In genomic region chr1:19138958-19139581, GRCh38 we compare ENCODE assay signal across 1 cellular context.
TF ChIP-seq lines count a peak whose summit lies in the region.

No MANE protein-coding gene starts in this region.

TF ChIP-seq in HepG2, 621 proteins besides CTCF, POLR2A, EP300 and RAD21 (continued from another document and continues in another):
- TF ChIP-seq, protein P1, sequence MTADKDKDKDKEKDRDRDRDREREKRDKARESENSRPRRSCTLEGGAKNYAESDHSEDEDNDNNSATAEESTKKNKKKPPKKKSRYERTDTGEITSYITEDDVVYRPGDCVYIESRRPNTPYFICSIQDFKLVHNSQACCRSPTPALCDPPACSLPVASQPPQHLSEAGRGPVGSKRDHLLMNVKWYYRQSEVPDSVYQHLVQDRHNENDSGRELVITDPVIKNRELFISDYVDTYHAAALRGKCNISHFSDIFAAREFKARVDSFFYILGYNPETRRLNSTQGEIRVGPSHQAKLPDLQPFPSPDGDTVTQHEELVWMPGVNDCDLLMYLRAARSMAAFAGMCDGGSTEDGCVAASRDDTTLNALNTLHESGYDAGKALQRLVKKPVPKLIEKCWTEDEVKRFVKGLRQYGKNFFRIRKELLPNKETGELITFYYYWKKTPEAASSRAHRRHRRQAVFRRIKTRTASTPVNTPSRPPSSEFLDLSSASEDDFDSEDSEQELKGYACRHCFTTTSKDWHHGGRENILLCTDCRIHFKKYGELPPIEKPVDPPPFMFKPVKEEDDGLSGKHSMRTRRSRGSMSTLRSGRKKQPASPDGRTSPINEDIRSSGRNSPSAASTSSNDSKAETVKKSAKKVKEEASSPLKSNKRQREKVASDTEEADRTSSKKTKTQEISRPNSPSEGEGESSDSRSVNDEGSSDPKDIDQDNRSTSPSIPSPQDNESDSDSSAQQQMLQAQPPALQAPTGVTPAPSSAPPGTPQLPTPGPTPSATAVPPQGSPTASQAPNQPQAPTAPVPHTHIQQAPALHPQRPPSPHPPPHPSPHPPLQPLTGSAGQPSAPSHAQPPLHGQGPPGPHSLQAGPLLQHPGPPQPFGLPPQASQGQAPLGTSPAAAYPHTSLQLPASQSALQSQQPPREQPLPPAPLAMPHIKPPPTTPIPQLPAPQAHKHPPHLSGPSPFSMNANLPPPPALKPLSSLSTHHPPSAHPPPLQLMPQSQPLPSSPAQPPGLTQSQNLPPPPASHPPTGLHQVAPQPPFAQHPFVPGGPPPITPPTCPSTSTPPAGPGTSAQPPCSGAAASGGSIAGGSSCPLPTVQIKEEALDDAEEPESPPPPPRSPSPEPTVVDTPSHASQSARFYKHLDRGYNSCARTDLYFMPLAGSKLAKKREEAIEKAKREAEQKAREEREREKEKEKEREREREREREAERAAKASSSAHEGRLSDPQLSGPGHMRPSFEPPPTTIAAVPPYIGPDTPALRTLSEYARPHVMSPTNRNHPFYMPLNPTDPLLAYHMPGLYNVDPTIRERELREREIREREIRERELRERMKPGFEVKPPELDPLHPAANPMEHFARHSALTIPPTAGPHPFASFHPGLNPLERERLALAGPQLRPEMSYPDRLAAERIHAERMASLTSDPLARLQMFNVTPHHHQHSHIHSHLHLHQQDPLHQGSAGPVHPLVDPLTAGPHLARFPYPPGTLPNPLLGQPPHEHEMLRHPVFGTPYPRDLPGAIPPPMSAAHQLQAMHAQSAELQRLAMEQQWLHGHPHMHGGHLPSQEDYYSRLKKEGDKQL (CRISPR knock-in tag; IDR thresholded peaks at IDR 0.05; ENCODE audit: low read depth), result 0 out of 2 replicates have a peak, but pooled peaks have one; percentile 22
- TF ChIP-seq SRY (CRISPR knock-in tag; IDR thresholded peaks at IDR 0.05) (no peak), ZNF788 (CRISPR knock-in tag; IDR thresholded peaks at IDR 0.05; ENCODE audit: borderline replicate concordance) (no peak), ZSCAN5A (CRISPR knock-in tag; IDR thresholded peaks at IDR 0.05; ENCODE audit: borderline replicate concordance) (no peak), GLI4 (CRISPR knock-in tag; IDR thresholded peaks at IDR 0.05; ENCODE audit: borderline replicate concordance) (no peak), ZNF75D (CRISPR knock-in tag; IDR thresholded peaks at IDR 0.05; ENCODE audit: borderline replicate concordance) (no peak), MIXL1 (CRISPR knock-in tag; IDR thresholded peaks at IDR 0.05) (peak; percentile 50; the same call in 1 of the 2 replicates), TARDBP (CRISPR knock-in tag; IDR thresholded peaks at IDR 0.05) (no peak), THAP11 (CRISPR knock-in tag; IDR thresholded peaks at IDR 0.05) (no peak; the same call in 1 of the 2 replicates), TBX2 (CRISPR knock-in tag; IDR thresholded peaks at IDR 0.05; ENCODE audit: borderline replicate concordance) (no peak; the same call in 1 of the 2 replicates), ESRRA (CRISPR knock-in tag; IDR thresholded peaks at IDR 0.05; ENCODE audit: low read depth) (no peak), ZNF678 (CRISPR knock-in tag; IDR thresholded peaks at IDR 0.05) (no peak), CSRNP1 (CRISPR knock-in tag; IDR thresholded peaks at IDR 0.05) (no peak), FOSL2 (CRISPR knock-in tag; IDR thresholded peaks at IDR 0.05) (no peak), CENPX (CRISPR knock-in tag; IDR thresholded peaks at IDR 0.05) (no peak), NR2F6 (IDR thresholded peaks at IDR 0.05) (no peak), NR2F6 (CRISPR knock-in tag; IDR thresholded peaks at IDR 0.05) (no peak), REXO4 (CRISPR knock-in tag; IDR thresholded peaks at IDR 0.05; ENCODE audit: borderline replicate concordance) (no peak), PRDM4 (CRISPR knock-in tag; IDR thresholded peaks at IDR 0.05; ENCODE audit: borderline replicate concordance) (no peak), NR0B2 (CRISPR knock-in tag; IDR thresholded peaks at IDR 0.05) (no peak)
- TF ChIP-seq, protein P2, sequence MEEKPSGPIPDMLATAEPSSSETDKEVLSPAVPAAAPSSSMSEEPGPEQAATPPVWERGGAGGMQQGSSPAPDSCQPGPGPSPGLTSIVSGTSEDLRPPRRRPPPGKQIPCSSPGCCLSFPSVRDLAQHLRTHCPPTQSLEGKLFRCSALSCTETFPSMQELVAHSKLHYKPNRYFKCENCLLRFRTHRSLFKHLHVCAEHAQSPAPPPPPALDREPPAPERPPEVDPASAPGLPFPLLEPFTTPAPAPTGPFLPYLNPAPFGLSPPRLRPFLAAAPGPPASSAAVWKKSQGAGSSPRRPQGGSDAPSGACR (CRISPR knock-in tag; IDR thresholded peaks at IDR 0.05), result no peak
- TF ChIP-seq, protein P3, sequence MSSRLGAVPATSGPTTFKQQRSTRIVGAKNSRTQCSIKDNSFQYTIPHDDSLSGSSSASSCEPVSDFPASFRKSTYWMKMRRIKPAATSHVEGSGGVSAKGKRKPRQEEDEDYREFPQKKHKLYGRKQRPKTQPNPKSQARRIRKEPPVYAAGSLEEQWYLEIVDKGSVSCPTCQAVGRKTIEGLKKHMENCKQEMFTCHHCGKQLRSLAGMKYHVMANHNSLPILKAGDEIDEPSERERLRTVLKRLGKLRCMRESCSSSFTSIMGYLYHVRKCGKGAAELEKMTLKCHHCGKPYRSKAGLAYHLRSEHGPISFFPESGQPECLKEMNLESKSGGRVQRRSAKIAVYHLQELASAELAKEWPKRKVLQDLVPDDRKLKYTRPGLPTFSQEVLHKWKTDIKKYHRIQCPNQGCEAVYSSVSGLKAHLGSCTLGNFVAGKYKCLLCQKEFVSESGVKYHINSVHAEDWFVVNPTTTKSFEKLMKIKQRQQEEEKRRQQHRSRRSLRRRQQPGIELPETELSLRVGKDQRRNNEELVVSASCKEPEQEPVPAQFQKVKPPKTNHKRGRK (CRISPR knock-in tag; IDR thresholded peaks at IDR 0.05), result no peak
- TF ChIP-seq, protein P4, sequence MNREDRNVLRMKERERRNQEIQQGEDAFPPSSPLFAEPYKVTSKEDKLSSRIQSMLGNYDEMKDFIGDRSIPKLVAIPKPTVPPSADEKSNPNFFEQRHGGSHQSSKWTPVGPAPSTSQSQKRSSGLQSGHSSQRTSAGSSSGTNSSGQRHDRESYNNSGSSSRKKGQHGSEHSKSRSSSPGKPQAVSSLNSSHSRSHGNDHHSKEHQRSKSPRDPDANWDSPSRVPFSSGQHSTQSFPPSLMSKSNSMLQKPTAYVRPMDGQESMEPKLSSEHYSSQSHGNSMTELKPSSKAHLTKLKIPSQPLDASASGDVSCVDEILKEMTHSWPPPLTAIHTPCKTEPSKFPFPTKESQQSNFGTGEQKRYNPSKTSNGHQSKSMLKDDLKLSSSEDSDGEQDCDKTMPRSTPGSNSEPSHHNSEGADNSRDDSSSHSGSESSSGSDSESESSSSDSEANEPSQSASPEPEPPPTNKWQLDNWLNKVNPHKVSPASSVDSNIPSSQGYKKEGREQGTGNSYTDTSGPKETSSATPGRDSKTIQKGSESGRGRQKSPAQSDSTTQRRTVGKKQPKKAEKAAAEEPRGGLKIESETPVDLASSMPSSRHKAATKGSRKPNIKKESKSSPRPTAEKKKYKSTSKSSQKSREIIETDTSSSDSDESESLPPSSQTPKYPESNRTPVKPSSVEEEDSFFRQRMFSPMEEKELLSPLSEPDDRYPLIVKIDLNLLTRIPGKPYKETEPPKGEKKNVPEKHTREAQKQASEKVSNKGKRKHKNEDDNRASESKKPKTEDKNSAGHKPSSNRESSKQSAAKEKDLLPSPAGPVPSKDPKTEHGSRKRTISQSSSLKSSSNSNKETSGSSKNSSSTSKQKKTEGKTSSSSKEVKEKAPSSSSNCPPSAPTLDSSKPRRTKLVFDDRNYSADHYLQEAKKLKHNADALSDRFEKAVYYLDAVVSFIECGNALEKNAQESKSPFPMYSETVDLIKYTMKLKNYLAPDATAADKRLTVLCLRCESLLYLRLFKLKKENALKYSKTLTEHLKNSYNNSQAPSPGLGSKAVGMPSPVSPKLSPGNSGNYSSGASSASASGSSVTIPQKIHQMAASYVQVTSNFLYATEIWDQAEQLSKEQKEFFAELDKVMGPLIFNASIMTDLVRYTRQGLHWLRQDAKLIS (CRISPR knock-in tag; IDR thresholded peaks at IDR 0.05), result no peak
- TF ChIP-seq, protein P5, sequence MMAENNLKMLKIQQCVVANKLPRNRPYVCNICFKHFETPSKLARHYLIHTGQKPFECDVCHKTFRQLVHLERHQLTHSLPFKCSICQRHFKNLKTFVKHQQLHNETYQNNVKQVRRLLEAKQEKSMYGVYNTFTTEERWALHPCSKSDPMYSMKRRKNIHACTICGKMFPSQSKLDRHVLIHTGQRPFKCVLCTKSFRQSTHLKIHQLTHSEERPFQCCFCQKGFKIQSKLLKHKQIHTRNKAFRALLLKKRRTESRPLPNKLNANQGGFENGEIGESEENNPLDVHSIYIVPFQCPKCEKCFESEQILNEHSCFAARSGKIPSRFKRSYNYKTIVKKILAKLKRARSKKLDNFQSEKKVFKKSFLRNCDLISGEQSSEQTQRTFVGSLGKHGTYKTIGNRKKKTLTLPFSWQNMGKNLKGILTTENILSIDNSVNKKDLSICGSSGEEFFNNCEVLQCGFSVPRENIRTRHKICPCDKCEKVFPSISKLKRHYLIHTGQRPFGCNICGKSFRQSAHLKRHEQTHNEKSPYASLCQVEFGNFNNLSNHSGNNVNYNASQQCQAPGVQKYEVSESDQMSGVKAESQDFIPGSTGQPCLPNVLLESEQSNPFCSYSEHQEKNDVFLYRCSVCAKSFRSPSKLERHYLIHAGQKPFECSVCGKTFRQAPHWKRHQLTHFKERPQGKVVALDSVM (CRISPR knock-in tag; IDR thresholded peaks at IDR 0.05), result no peak
- TF ChIP-seq, protein P6, sequence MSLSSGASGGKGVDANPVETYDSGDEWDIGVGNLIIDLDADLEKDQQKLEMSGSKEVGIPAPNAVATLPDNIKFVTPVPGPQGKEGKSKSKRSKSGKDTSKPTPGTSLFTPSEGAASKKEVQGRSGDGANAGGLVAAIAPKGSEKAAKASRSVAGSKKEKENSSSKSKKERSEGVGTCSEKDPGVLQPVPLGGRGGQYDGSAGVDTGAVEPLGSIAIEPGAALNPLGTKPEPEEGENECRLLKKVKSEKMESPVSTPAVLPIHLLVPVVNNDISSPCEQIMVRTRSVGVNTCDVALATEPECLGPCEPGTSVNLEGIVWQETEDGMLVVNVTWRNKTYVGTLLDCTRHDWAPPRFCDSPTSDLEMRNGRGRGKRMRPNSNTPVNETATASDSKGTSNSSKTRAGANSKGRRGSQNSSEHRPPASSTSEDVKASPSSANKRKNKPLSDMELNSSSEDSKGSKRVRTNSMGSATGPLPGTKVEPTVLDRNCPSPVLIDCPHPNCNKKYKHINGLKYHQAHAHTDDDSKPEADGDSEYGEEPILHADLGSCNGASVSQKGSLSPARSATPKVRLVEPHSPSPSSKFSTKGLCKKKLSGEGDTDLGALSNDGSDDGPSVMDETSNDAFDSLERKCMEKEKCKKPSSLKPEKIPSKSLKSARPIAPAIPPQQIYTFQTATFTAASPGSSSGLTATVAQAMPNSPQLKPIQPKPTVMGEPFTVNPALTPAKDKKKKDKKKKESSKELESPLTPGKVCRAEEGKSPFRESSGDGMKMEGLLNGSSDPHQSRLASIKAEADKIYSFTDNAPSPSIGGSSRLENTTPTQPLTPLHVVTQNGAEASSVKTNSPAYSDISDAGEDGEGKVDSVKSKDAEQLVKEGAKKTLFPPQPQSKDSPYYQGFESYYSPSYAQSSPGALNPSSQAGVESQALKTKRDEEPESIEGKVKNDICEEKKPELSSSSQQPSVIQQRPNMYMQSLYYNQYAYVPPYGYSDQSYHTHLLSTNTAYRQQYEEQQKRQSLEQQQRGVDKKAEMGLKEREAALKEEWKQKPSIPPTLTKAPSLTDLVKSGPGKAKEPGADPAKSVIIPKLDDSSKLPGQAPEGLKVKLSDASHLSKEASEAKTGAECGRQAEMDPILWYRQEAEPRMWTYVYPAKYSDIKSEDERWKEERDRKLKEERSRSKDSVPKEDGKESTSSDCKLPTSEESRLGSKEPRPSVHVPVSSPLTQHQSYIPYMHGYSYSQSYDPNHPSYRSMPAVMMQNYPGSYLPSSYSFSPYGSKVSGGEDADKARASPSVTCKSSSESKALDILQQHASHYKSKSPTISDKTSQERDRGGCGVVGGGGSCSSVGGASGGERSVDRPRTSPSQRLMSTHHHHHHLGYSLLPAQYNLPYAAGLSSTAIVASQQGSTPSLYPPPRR (CRISPR knock-in tag; IDR thresholded peaks at IDR 0.05; ENCODE audit: borderline replicate concordance), result no peak
